Comparison of ENCODE assay signal across 21 cellular contexts in genomic region chr1:15428815-15429435, GRCh38. TPM values are rescaled to one million over a fixed set of nuclear protein-coding genes. Genes with fewer than 3 reads are reported as not detected.
DNase-seq lines count a peak whose midpoint lies in the region; TF ChIP-seq lines count a peak whose summit lies in the region.
"Had no signal": no experiment of that assay in that cellular context is flagged by ENCODE, and none has a peak within 500 bp of the region (broad histone marks: within the 10 kb centered on the region; RNA-seq: fewer than 3 reads in every experiment).

No MANE protein-coding gene starts in this region.

- H2BK12ac ChIP-seq in neuronal stem cell (ENCODE audit: low read length) = no peak overlapping the region

- H2AK5ac ChIP-seq in neuronal stem cell (ENCODE audit: low read depth, low read length) = peak overlapping the region; percentile 1

- no peak overlapping the region for H2BK15ac ChIP-seq in neuronal stem cell (ENCODE audit: low read length)

- H3K27me3 ChIP-seq in adrenal gland (no peaks in the 10 kb centered on the region), neuronal stem cell (ENCODE audit: control insufficient read depth in 3 of 3, insufficient read depth in 3 of 3, low read depth in 1 of 3, low read length in 3 of 3) (no peaks in the 10 kb centered on the region), esophagus squamous epithelium (no peaks in the 10 kb centered on the region)
- H3K27me3 ChIP-seq: transverse colon had no signal

- H3K18ac ChIP-seq in neuronal stem cell (ENCODE audit: low read length) = peak overlapping the region; percentile 50

- H2BK5ac ChIP-seq in neuronal stem cell (ENCODE audit: low read length) = no peak overlapping the region

- no peak overlapping the region for H3K4ac ChIP-seq in neuronal stem cell (ENCODE audit: low read length)

- no peaks in the 10 kb centered on the region for H3K79me1 ChIP-seq in neuronal stem cell (ENCODE audit: low read depth, low read length)

- H3K4me2 ChIP-seq in neuronal stem cell (ENCODE audit: insufficient read depth, low read length, poor library complexity, severe bottlenecking) = no peak overlapping the region

- no peak overlapping the region for H3K4me3 ChIP-seq in adrenal gland
- H3K4me3 ChIP-seq in neuronal stem cell (ENCODE audit: low read length in 2 of 2) = no peak overlapping the region
- H3K4me3 ChIP-seq in esophagus squamous epithelium = no peak overlapping the region
- H3K4me3 ChIP-seq: prostate gland, transverse colon had no signal

- no peak overlapping the region for H3K9ac ChIP-seq in neuronal stem cell (ENCODE audit: low read depth, low read length, poor library complexity)

- no peak overlapping the region for H3K23ac ChIP-seq in neuronal stem cell (ENCODE audit: low read depth, low read length, poor library complexity)

- H4K91ac ChIP-seq in neuronal stem cell (ENCODE audit: low read depth, low read length, poor library complexity) = no peak overlapping the region

- H3K27ac ChIP-seq in adrenal gland (peak overlapping the region; percentile 32 to 92 (median 79)), neuronal stem cell (replicated peaks; ENCODE audit: low read length) (no peak overlapping the region), esophagus squamous epithelium (no peak overlapping the region)
- H3K27ac ChIP-seq: prostate gland had no signal

- no peak overlapping the region for H4K8ac ChIP-seq in neuronal stem cell (ENCODE audit: low read depth, low read length)

- no peak overlapping the region for H2AFZ ChIP-seq in neuronal stem cell (ENCODE audit: low read length)

- in situ Hi-C loops in GM13976 (cut with MboI; ENCODE audit: low sequenced_read_pairs, unreplicated experiment) = loop anchor here (5.0 kb wide), 1 partner anchor 102 kb away; no protein-coding TSS in a partner anchor

- WGBS in adrenal gland, 4 donors = 78 to 87% (median 81%) methylated on average over 14 to 18 of the region's 18 CpGs
- WGBS in neuronal stem cell (ENCODE audit: extremely low coverage in 2 of 2, insufficient read length in 2 of 2, insufficient replicate concordance in 1 of 2), 2 donors = no CpG with 5 or more reads among the region's 18 CpGs
- WGBS in esophagus squamous epithelium, 2 donors = 89 to 91% methylated on average over 5 to 6 of the region's 18 CpGs

- no peak overlapping the region for H2BK120ac ChIP-seq in neuronal stem cell (ENCODE audit: low read depth, low read length)

- peaks cover 7 to 22% of the 10 kb centered on the region in 2 donors for H3K4me1 ChIP-seq in adrenal gland (replicated peaks in 1 of 2)
- peaks cover 3 to 6% of the 10 kb centered on the region in 2 donors for H3K4me1 ChIP-seq in neuronal stem cell (ENCODE audit: control insufficient read depth in 2 of 2, insufficient read depth in 1 of 2, low read depth in 1 of 2, low read length in 2 of 2)
- peaks cover 13 to 46% (median 14%) of the 10 kb centered on the region in 3 donors for H3K4me1 ChIP-seq in esophagus squamous epithelium
- H3K4me1 ChIP-seq: prostate gland had no signal

- DNase-seq in GM13976 (ENCODE audit: low spot score) (peak; percentile 22), adrenal gland (peak in 4 of 7 donors; percentile 7 to 41 (median 23)), neuronal stem cell (ENCODE audit: low spot score) (no peak), esophagus squamous epithelium (lab: John Stamatoyannopoulos, UW) (no peak), AG20443 (ENCODE audit: low spot score) (no peak)
- no peak for DNase-seq in activated CD4-positive, alpha-beta T cell treated with anti-CD3 and anti-CD28 coated beads for 1 hour
- DNase-seq: activated CD4-positive, alpha-beta T cell treated with anti-CD3 and anti-CD28 coated beads for 4 hours; activated T-cell treated with anti-CD3 and anti-CD28 coated beads, Interleukin-2, amount 50 U/mL, for 72 hours; DMS79 treated with DMSO at 0.1 percent for 48 hours; head of caudate nucleus; KBM-7; midbrain; NCI-H1694; NCI-H69; Right ventricle myocardium superior; stimulated activated CD4-positive, alpha-beta T cell treated with anti-CD3 and anti-CD28 coated beads, Interleukin-1b, Interleukin-23, amount 100 ng/mL, for 48 hours; stimulated activated naive CD4-positive, alpha-beta T cell; transverse colon had no signal

- TF ChIP-seq POLR2A in adrenal gland (IDR thresholded peaks at IDR 0.05) (no peak), esophagus squamous epithelium (IDR thresholded peaks at IDR 0.05) (no peak)

- intact Hi-C loops in adrenal gland (cut with DNase I) = no loop called here
- intact Hi-C loops in esophagus squamous epithelium (cut with DNase I) = no loop called here

- H3K14ac ChIP-seq in neuronal stem cell (ENCODE audit: low read length) = no peak overlapping the region

- H3K36me3 ChIP-seq in adrenal gland (replicated peaks in 1 of 2) (peaks cover 0 to 14% of the 10 kb centered on the region in 2 donors), neuronal stem cell (replicated peaks in 1 of 2; ENCODE audit: control insufficient read depth in 2 of 2, insufficient read depth in 2 of 2, low read length in 2 of 2) (no peaks in the 10 kb centered on the region), esophagus squamous epithelium (peaks cover 0 to 56% (median 6%) of the 10 kb centered on the region in 3 donors)
- H3K36me3 ChIP-seq: prostate gland had no signal

- H3K9me3 ChIP-seq in adrenal gland (replicated peaks in 1 of 3) (no peaks in the 10 kb centered on the region), neuronal stem cell (replicated peaks in 1 of 2; ENCODE audit: control insufficient read depth in 2 of 2, insufficient read depth in 1 of 2, low read depth in 1 of 2, low read length in 2 of 2) (no peaks in the 10 kb centered on the region), esophagus squamous epithelium (no peaks in the 10 kb centered on the region)
- H3K9me3 ChIP-seq: prostate gland, transverse colon had no signal

- TF ChIP-seq CTCF in GM13976 (IDR thresholded peaks at IDR 0.05; ENCODE audit: borderline replicate concordance, control extremely low read depth, extremely low read depth, insufficient read depth, missing control alignments) = no peak
- no peak for TF ChIP-seq CTCF in adrenal gland (IDR thresholded peaks at IDR 0.05)
- no peak for TF ChIP-seq CTCF in esophagus squamous epithelium (IDR thresholded peaks at IDR 0.05)

RNA-seq across cellular contexts. Expression of gene CTRC, which starts 9.3 kb away (rescaled TPM):
- total RNA-seq in adrenal gland (1 to 10 TPM in 2 of 8 donors, under 1 TPM in 1, not detected in 5; 0.56 to 3.5 (median 3.1) TPM), esophagus squamous epithelium (not detected)
- 1 to 10 TPM in 1 of 3 donors, under 1 TPM in 1, not detected in 1; 0.56 to 1.3 TPM for polyA plus RNA-seq in adrenal gland
- 0.21 TPM for polyA plus RNA-seq in neuronal stem cell (2013, experiment 1 of 2)
- not detected for polyA plus RNA-seq in neuronal stem cell (2013, experiment 2 of 2)
- total RNA-seq: prostate gland, Right ventricle myocardium superior had no signal
- polyA plus RNA-seq: H1, neural cell had no signal

RNA-seq across cellular contexts. Expression of gene EFHD2, which starts 19.2 kb away (rescaled TPM):
- total RNA-seq in adrenal gland = 100 to 1,000 TPM in 2 of 8 donors, 10 to 100 TPM in 6; 67.2 to 113 (median 87.9) TPM
- polyA plus RNA-seq in adrenal gland = 100 to 1,000 TPM in 2 of 3 donors, 10 to 100 TPM in 1; 47.4 to 119 (median 111) TPM
- 12.5 TPM for polyA plus RNA-seq in neuronal stem cell (2013, experiment 1 of 2)
- 12.8 TPM for polyA plus RNA-seq in neuronal stem cell (2013, experiment 2 of 2)
- total RNA-seq in esophagus squamous epithelium = 10 to 100 TPM; 47.5 to 79.5 (median 61.0) TPM

RNA-seq across cellular contexts. Expression of gene CELA2A, which starts 27.6 kb away (rescaled TPM):
- 10 to 100 TPM in 4 of 8 donors, 1 to 10 TPM in 3, under 1 TPM in 1; 0.97 to 45.4 (median 9.8) TPM for total RNA-seq in adrenal gland
- 10 to 100 TPM in 1 of 3 donors, 1 to 10 TPM in 2; 1.2 to 16.4 (median 3.9) TPM for polyA plus RNA-seq in adrenal gland
- polyA plus RNA-seq in neuronal stem cell (2013, experiment 1 of 2) = not detected
- not detected for polyA plus RNA-seq in neuronal stem cell (2013, experiment 2 of 2)
- total RNA-seq in esophagus squamous epithelium = not detected
- total RNA-seq: activated T-cell treated with anti-CD3 and anti-CD28 coated beads, Interleukin-2, amount 50 U/mL, for 72 hours; H1; Right ventricle myocardium superior; transverse colon had no signal
- polyA plus RNA-seq: H1, neural cell had no signal

RNA-seq across cellular contexts. Expression of gene CELA2B, which starts 47.0 kb away (rescaled TPM):
- total RNA-seq in adrenal gland (10 to 100 TPM in 4 of 8 donors, 1 to 10 TPM in 2, not detected in 2; 2.0 to 28.1 (median 11.5) TPM), esophagus squamous epithelium (not detected)
- polyA plus RNA-seq in adrenal gland = 1 to 10 TPM in 2 of 3 donors, not detected in 1; 6.0 to 6.8 TPM
- not detected for polyA plus RNA-seq in neuronal stem cell (2013, experiment 1 of 2)
- not detected for polyA plus RNA-seq in neuronal stem cell (2013, experiment 2 of 2)
- total RNA-seq: activated T-cell treated with anti-CD3 and anti-CD28 coated beads, Interleukin-2, amount 50 U/mL, for 72 hours; H1; Right ventricle myocardium superior; transverse colon had no signal
- polyA plus RNA-seq: H1, neural cell had no signal

Comparison
In these comparisons a context has a peak if more than half of its experiments do, and no peak if none do; other contexts are left out.
1. DNase-seq: peak in GM13976 (single experiment) and adrenal gland (4 of 7); none in neuronal stem cell (single experiment), esophagus squamous epithelium (single experiment), AG20443 (single experiment) and activated CD4-positive, alpha-beta T cell treated with anti-CD3 and anti-CD28 coated beads for 1 hour (single experiment).
2. H3K27ac ChIP-seq: peak in adrenal gland (5 of 5); none in neuronal stem cell (single experiment) and esophagus squamous epithelium (0 of 4).